Comparison of ENCODE assay signal across 8 cellular contexts in the genomic region with DNA sequence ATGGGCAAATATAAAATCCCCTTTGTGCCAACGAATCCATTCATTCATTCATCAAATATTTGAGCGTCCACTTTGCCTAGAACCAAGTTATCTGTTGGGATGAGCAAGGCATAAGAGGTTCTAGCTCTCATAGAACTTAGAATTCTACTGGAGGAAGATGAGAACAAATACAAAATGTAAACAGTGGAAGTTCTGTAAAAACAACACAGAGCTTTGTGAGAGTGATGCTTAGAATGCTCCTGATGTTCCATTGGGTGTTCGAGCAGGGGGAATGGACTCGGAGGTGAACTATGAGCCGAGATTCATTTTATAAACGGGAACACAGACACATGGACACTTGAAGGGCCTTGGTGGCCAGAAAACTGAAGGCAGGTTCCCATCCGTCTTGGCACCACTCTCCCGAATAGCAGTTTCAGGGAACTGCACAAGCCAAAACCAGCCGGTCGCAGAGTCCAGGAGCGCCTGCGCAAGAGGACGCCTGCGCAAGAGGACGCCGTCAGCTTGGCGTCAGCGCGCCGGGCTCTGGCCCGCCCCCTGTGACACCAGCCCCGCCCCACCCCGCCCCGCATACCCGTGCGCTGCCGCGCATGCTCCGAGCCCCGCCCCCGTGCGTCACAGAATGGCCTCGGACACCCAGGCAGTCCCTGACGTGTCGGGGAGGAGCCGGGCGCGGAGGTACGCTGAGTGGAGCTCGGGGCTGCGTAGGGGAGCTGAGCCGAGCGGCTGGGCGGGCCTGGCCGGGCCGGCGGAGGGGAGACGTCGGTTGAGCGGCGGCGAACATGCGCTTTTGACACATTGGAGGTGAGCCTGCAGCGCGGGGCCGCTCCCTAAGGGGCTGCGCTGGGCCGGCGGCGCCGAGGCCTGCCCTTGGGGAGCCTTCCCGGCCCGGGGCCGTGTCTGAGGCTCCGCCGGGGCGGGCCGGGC. TPM values are rescaled to one million over a fixed set of nuclear protein-coding genes. Genes with fewer than 3 reads are reported as not detected.
DNase-seq lines count a peak whose midpoint lies in the region; ATAC-seq and TF ChIP-seq lines count a peak whose summit lies in the region.

A gene with protein sequence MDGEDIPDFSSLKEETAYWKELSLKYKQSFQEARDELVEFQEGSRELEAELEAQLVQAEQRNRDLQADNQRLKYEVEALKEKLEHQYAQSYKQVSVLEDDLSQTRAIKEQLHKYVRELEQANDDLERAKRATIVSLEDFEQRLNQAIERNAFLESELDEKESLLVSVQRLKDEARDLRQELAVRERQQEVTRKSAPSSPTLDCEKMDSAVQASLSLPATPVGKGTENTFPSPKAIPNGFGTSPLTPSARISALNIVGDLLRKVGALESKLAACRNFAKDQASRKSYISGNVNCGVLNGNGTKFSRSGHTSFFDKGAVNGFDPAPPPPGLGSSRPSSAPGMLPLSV (plus strand): TSS at position 640 of the 924 bp plus-strand sequence. CDS start 8,388 bp downstream, outside the sequence.

- ATAC-seq in HG03432 (IDR thresholded peaks at IDR 0.05; ENCODE audit: unreplicated experiment): peak; percentile 94

- TF ChIP-seq POLR2A in GM19193 (IDR thresholded peaks at IDR 0.05; ENCODE audit: extremely low read depth, insufficient read depth, insufficient read length): peak; percentile 94

- DNase-seq in AML-193 (lab: John Stamatoyannopoulos, UW) (peak; percentile 73 to 76), NCI-H460 (ENCODE audit: extremely low read depth, low read depth) (peak; percentile 98), cerebellar cortex (ENCODE audit: low spot score) (peak; percentile 97), islet precursor cell (peak; percentile 100)
- peak; percentile 99 for DNase-seq in activated CD4-positive, CD25-positive, alpha-beta regulatory T cell treated with anti-CD3 and anti-CD28 coated beads, Interleukin-2, amount 50 U/mL, for 72 hours
- peak; percentile 99 for DNase-seq in stimulated activated CD4-positive, alpha-beta T cell treated with anti-CD3 and anti-CD28 coated beads, Interleukin-12 subunit alpha, Interleukin-12 subunit beta, amount 100 ng/mL, for 4 hours

RNA-seq across cellular contexts. Expression of the gene that starts here (rescaled TPM):
- total RNA-seq in NCI-H460 (2014; rRNA removed; shearing (Covaris generic)): 46.7 and 63.1 TPM in 2 replicates
- polyA plus RNA-seq in NCI-H460 (2014; cell fraction: nucleus; rRNA removed): 39.8 and 45.7 TPM in 2 replicates

Comparison
In these comparisons a context has a peak if more than half of its experiments do, and no peak if none do; other contexts are left out.
1. Peak in every context shown above with its lines: DNase-seq and ATAC-seq.